Comparison of ENCODE assay signal across 18 cellular contexts in genomic region chr9:75233011-75233410, GRCh38.
DNase-seq lines count a peak whose midpoint lies in the region; ATAC-seq and TF ChIP-seq lines count a peak whose summit lies in the region.
"Had no signal": no experiment of that assay in that cellular context is flagged by ENCODE, and none has a peak within 500 bp of the region (broad histone marks: within the 10 kb centered on the region; RNA-seq: fewer than 3 reads in every experiment).

No MANE protein-coding gene starts in this region.

- intact Hi-C loops in esophagus squamous epithelium (cut with DNase I), result no loop called here
- intact Hi-C loops in heart left ventricle (cut with DNase I), result no loop called here

- H3K4me1 ChIP-seq in GM23248 (ENCODE audit: insufficient read depth) (no peaks in the 10 kb centered on the region), esophagus squamous epithelium (peaks cover 7 to 52% (median 13%) of the 10 kb centered on the region in 3 donors), osteoblast (ENCODE audit: insufficient read depth, low read length) (no peaks in the 10 kb centered on the region), heart left ventricle (no peaks in the 10 kb centered on the region)
- H3K4me1 ChIP-seq: BLaER1 treated with 17β-estradiol and CSF1 and Interleukin-3, amounts not matched to agents 10 nM and 100 nM; HAP-1 had no signal

- H3K36me3 ChIP-seq in GM23248 (ENCODE audit: low read depth), result no peaks in the 10 kb centered on the region
- H3K36me3 ChIP-seq in esophagus squamous epithelium, result no peaks in the 10 kb centered on the region
- H3K36me3 ChIP-seq in osteoblast (ENCODE audit: insufficient read depth, low read length), result no peaks in the 10 kb centered on the region
- no peaks in the 10 kb centered on the region for H3K36me3 ChIP-seq in heart left ventricle
- H3K36me3 ChIP-seq: HAP-1 had no signal

- ATAC-seq in GM18517 (IDR thresholded peaks at IDR 0.05; ENCODE audit: unreplicated experiment) (no peak), HG02571 (IDR thresholded peaks at IDR 0.05; ENCODE audit: unreplicated experiment) (no peak), heart left ventricle (no peak)
- ATAC-seq: CD8-positive, alpha-beta T cell had no signal

- DNase-seq in GM23248, result peak; percentile 27
- peak; percentile 64 for DNase-seq in amniotic epithelial cell (ENCODE audit: low read depth)
- no peak for DNase-seq in esophagus squamous epithelium (lab: John Stamatoyannopoulos, UW)
- peak; percentile 63 for DNase-seq in osteoblast (ENCODE audit: insufficient read length, low spot score, missing footprints)
- no peak for DNase-seq in COR-L47 (lab: John Stamatoyannopoulos, UW)
- no peak for DNase-seq in heart left ventricle
- DNase-seq: CD8-positive, alpha-beta T cell; DMS53; NCI-H1105; NCI-H1694 treated with DMSO at 0.1 percent for 48 hours; NCI-H2227 treated with DMSO at 0.1 percent for 48 hours; NCI-H510A treated with DMSO at 0.1 percent for 48 hours; NCI-H774; Right ventricle myocardium superior had no signal

- no peak overlapping the region for H3K9ac ChIP-seq in GM23248
- H3K9ac ChIP-seq: BLaER1 treated with 17β-estradiol and CSF1 and Interleukin-3, amounts not matched to agents 10 nM and 100 nM had no signal

- H4K20me1 ChIP-seq in GM23248 (ENCODE audit: insufficient read depth) (no peaks in the 10 kb centered on the region), osteoblast (ENCODE audit: insufficient read depth, low read length) (no peaks in the 10 kb centered on the region)
- H4K20me1 ChIP-seq: BLaER1 treated with 17β-estradiol and CSF1 and Interleukin-3, amounts not matched to agents 10 nM and 100 nM had no signal

- no peaks in the 10 kb centered on the region for H3K9me3 ChIP-seq in GM23248 (ENCODE audit: low read depth)
- no peaks in the 10 kb centered on the region for H3K9me3 ChIP-seq in esophagus squamous epithelium
- no peaks in the 10 kb centered on the region for H3K9me3 ChIP-seq in osteoblast (ENCODE audit: low read depth, low read length)
- H3K9me3 ChIP-seq in heart left ventricle, result no peaks in the 10 kb centered on the region
- H3K9me3 ChIP-seq: HAP-1 had no signal

- H3K4me3 ChIP-seq in GM23248 (no peak overlapping the region), esophagus squamous epithelium (no peak overlapping the region), osteoblast (ENCODE audit: insufficient read depth, low read length) (no peak overlapping the region), heart left ventricle (no peak overlapping the region)
- H3K4me3 ChIP-seq: BLaER1 treated with 17β-estradiol and CSF1 and Interleukin-3, amounts not matched to agents 10 nM and 100 nM; HAP-1 had no signal

- H3K9me2 ChIP-seq in GM23248 (ENCODE audit: insufficient read depth), result no peaks in the 10 kb centered on the region

- H3K27me3 ChIP-seq in GM23248 (replicated peaks; ENCODE audit: insufficient read depth) (no peaks in the 10 kb centered on the region), esophagus squamous epithelium (no peaks in the 10 kb centered on the region), osteoblast (ENCODE audit: insufficient read depth, low read length) (no peaks in the 10 kb centered on the region), heart left ventricle (no peaks in the 10 kb centered on the region)
- H3K27me3 ChIP-seq: BLaER1 treated with 17β-estradiol and CSF1 and Interleukin-3, amounts not matched to agents 10 nM and 100 nM had no signal

- no peak for TF ChIP-seq CTCF in esophagus squamous epithelium (IDR thresholded peaks at IDR 0.05)
- TF ChIP-seq CTCF in osteoblast (IDR thresholded peaks at IDR 0.05; ENCODE audit: extremely low read depth, low read depth, low read length), result no peak
- TF ChIP-seq CTCF in heart left ventricle (IDR thresholded peaks at IDR 0.05), result no peak

- H3K27ac ChIP-seq in GM23248 (no peak overlapping the region), esophagus squamous epithelium (peak overlapping the region in 3 of 4 donors; percentile 10 to 70 (median 34)), osteoblast (ENCODE audit: low read depth, low read length) (no peak overlapping the region), heart left ventricle (no peak overlapping the region)
- H3K27ac ChIP-seq: BLaER1 treated with 17β-estradiol and CSF1 and Interleukin-3, amounts not matched to agents 10 nM and 100 nM had no signal

- TF ChIP-seq POLR2A in esophagus squamous epithelium (IDR thresholded peaks at IDR 0.05), result no peak
- TF ChIP-seq POLR2A in heart left ventricle (IDR thresholded peaks at IDR 0.05), result no peak

- H2AFZ ChIP-seq in GM23248 (no peak overlapping the region), osteoblast (ENCODE audit: low read length) (no peak overlapping the region)

- in situ Hi-C loops in GM23248 (cut with MboI), result no loop called here

- H3K79me2 ChIP-seq in GM23248 (ENCODE audit: insufficient read depth) (no peaks in the 10 kb centered on the region), osteoblast (ENCODE audit: insufficient read depth, low read length) (no peaks in the 10 kb centered on the region)

- 72 to 76% methylated on average over 5 of the region's 5 CpGs for WGBS in GM23248 (ENCODE audit: low coverage in 1 of 2, low lambda C conversion rate in 2 of 2, missing lambda C conversion rate in 2 of 2), 2 experiments
- 80 to 87% methylated on average over 5 of the region's 5 CpGs for WGBS in esophagus squamous epithelium, 2 donors
- 81 to 91% (median 86%) methylated on average over 5 of the region's 5 CpGs for WGBS in heart left ventricle, 4 donors

- H3K4me2 ChIP-seq in GM23248 (ENCODE audit: unreplicated experiment) (no peak overlapping the region), osteoblast (ENCODE audit: insufficient read depth, low read length) (no peak overlapping the region)
- H3K4me2 ChIP-seq: BLaER1 treated with 17β-estradiol and CSF1 and Interleukin-3, amounts not matched to agents 10 nM and 100 nM had no signal

- no peaks in the 10 kb centered on the region for H3F3A ChIP-seq in GM23248 (ENCODE audit: insufficient read depth)

Comparison
In these comparisons a context has a peak if more than half of its experiments do, and no peak if none do; other contexts are left out.
1. DNase-seq: peak in GM23248 (single experiment), amniotic epithelial cell (single experiment) and osteoblast (single experiment); none in esophagus squamous epithelium (single experiment), COR-L47 (single experiment) and heart left ventricle (0 of 5).
2. H3K27ac ChIP-seq: peak in esophagus squamous epithelium (3 of 4); none in GM23248 (single experiment), osteoblast (single experiment) and heart left ventricle (0 of 12).